In the genomic region with DNA sequence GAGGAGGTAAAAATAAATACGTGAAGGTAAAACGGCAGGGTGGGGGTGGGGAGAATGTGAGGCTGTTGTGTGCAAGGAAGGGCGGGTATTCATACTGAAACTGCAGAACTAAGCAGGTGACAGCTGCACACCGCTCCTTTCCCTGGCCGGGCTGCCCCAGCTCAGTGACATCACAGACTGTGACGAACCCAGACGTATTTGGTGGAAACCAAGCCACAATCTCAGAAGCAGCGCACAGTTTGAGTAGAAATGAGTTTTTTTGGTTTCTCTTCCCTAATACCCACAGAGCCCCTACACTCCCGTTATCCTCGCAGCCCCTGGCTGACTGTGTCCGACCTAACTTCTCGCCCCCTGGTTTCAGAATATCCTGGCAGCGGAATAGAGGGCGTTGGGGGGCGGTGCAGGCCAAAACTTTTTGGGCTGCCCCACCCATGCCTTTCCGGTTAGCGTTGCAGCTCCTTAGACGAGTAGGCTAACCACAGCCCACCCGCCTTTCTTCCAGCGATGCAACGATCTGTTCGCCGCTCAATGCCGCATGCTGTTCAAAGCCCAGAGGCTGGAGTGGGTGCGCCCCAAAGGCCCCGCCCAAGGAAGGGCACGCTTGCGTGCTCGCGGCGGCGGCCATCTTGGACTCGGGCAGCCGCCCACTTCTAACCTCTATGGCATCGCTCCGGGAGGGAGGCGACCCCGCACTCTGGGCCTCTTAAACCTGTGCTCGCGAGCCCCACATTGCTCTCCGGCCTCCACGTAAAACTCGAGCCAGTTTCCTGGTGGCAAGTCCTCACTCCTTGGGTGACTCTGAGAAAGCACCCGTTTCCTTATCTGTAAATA, we compare ENCODE assay signal across 1 cellular context.
A peak's percentile ranks its signal among the peaks of the same experiment; 100 is the strongest.
TF ChIP-seq lines count a peak whose summit lies in the region.

No MANE protein-coding gene starts in this region.

TF ChIP-seq in K562, 482 proteins besides CTCF, POLR2A, EP300 and RAD21 (continued from another document and continues in another):
- peak; percentile 34; the same call in 1 of the 2 replicates for TF ChIP-seq ETV1 (tag; conservative IDR thresholded peaks at IDR 0.05; ENCODE audit: low read depth)
- TF ChIP-seq TEAD1 (CRISPR knock-in tag; IDR thresholded peaks at IDR 0.05): peak in 1 of 2 experiments; percentile 87; a peak in 2 of 4 replicates
- TF ChIP-seq MED1 (CRISPR knock-in tag; IDR thresholded peaks at IDR 0.05; ENCODE audit: borderline replicate concordance): no peak
- peak; percentile 57 for TF ChIP-seq CEBPG (CRISPR knock-in tag; IDR thresholded peaks at IDR 0.05)
- TF ChIP-seq CEBPG (tag; conservative IDR thresholded peaks at IDR 0.05 in 1 of 2, IDR thresholded peaks at IDR 0.05 in 1 of 2): no peak
- TF ChIP-seq WHSC1 (IDR thresholded peaks at IDR 0.05; ENCODE audit: low read length): no peak
- TF ChIP-seq STAT5A (IDR thresholded peaks at IDR 0.05; ENCODE audit: borderline replicate concordance, low read length): no peak
- TF ChIP-seq, protein P1, sequence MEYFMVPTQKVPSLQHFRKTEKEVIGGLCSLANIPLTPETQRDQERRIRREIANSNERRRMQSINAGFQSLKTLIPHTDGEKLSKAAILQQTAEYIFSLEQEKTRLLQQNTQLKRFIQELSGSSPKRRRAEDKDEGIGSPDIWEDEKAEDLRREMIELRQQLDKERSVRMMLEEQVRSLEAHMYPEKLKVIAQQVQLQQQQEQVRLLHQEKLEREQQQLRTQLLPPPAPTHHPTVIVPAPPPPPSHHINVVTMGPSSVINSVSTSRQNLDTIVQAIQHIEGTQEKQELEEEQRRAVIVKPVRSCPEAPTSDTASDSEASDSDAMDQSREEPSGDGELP (CRISPR knock-in tag; IDR thresholded peaks at IDR 0.05; ENCODE audit: borderline replicate concordance): peak; percentile 81
- TF ChIP-seq PCBP1 (IDR thresholded peaks at IDR 0.05; ENCODE audit: low read depth, low read length, poor library complexity, severe bottlenecking): no peak
- TF ChIP-seq, protein P2, sequence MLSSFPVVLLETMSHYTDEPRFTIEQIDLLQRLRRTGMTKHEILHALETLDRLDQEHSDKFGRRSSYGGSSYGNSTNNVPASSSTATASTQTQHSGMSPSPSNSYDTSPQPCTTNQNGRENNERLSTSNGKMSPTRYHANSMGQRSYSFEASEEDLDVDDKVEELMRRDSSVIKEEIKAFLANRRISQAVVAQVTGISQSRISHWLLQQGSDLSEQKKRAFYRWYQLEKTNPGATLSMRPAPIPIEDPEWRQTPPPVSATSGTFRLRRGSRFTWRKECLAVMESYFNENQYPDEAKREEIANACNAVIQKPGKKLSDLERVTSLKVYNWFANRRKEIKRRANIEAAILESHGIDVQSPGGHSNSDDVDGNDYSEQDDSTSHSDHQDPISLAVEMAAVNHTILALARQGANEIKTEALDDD (IDR thresholded peaks at IDR 0.05): no peak
- peak; percentile 78 for TF ChIP-seq DIDO1 (tag; IDR thresholded peaks at IDR 0.05; ENCODE audit: low read depth)
- TF ChIP-seq TCF7 (IDR thresholded peaks at IDR 0.05; ENCODE audit: borderline replicate concordance): peak; percentile 75; the same call in 1 of the 2 replicates
- peak; percentile 54 for TF ChIP-seq RNF2 (IDR thresholded peaks at IDR 0.05)
- TF ChIP-seq TOE1 (IDR thresholded peaks at IDR 0.05; ENCODE audit: borderline replicate concordance): peak; percentile 66; the same call in 1 of the 2 replicates
- no peak for TF ChIP-seq TOE1 (CRISPR knock-in tag; IDR thresholded peaks at IDR 0.05; ENCODE audit: borderline replicate concordance, low read depth)
- TF ChIP-seq ZNF263 (CRISPR knock-in tag; IDR thresholded peaks at IDR 0.05; ENCODE audit: borderline replicate concordance): peak; percentile 59
- peak; percentile 27; the same call in 1 of the 2 replicates for TF ChIP-seq NFIC (IDR thresholded peaks at IDR 0.05)
- TF ChIP-seq, protein P3, sequence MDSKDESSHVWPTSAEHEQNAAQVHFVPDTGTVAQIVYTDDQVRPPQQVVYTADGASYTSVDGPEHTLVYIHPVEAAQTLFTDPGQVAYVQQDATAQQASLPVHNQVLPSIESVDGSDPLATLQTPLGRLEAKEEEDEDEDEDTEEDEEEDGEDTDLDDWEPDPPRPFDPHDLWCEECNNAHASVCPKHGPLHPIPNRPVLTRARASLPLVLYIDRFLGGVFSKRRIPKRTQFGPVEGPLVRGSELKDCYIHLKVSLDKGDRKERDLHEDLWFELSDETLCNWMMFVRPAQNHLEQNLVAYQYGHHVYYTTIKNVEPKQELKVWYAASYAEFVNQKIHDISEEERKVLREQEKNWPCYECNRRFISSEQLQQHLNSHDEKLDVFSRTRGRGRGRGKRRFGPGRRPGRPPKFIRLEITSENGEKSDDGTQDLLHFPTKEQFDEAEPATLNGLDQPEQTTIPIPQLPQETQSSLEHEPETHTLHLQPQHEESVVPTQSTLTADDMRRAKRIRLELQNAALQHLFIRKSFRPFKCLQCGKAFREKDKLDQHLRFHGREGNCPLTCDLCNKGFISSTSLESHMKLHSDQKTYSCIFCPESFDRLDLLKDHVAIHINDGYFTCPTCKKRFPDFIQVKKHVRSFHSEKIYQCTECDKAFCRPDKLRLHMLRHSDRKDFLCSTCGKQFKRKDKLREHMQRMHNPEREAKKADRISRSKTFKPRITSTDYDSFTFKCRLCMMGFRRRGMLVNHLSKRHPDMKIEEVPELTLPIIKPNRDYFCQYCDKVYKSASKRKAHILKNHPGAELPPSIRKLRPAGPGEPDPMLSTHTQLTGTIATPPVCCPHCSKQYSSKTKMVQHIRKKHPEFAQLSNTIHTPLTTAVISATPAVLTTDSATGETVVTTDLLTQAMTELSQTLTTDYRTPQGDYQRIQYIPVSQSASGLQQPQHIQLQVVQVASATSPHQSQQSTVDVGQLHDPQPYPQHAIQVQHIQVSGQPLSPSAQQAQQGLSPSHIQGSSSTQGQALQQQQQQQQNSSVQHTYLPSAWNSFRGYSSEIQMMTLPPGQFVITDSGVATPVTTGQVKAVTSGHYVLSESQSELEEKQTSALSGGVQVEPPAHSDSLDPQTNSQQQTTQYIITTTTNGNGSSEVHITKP (IDR thresholded peaks at IDR 0.05; ENCODE audit: partially characterized antibody): peak; percentile 84
- TF ChIP-seq POLR2G (IDR thresholded peaks at IDR 0.05; ENCODE audit: low read depth, low read length): peak; percentile 88
- 0 out of 2 replicates have a peak, but pooled peaks have one; percentile 3 for TF ChIP-seq SMC3 (conservative IDR thresholded peaks at IDR 0.05; ENCODE audit: insufficient read depth, low read depth, low read length)
- TF ChIP-seq RBFOX2 (IDR thresholded peaks at IDR 0.05; ENCODE audit: low read depth, low read length): peak; percentile 84
- peak in 1 of 2 experiments; percentile 90; a peak in 2 of 4 replicates for TF ChIP-seq HDAC1 (IDR thresholded peaks at IDR 0.05)
- 0 out of 2 replicates have a peak, but pooled peaks have one; percentile 35 for TF ChIP-seq SMARCA4 (IDR thresholded peaks at IDR 0.05)
- peak; percentile 99 to 100 (median 99) for TF ChIP-seq YY1 (IDR thresholded peaks at IDR 0.05; ENCODE audit: borderline replicate concordance in 1 of 3, control insufficient read depth in 1 of 3, extremely low read depth in 1 of 3, insufficient read depth in 3 of 3, insufficient read length in 1 of 3, insufficient replicate concordance in 2 of 3, low read depth in 1 of 3, low read length in 2 of 3)
- TF ChIP-seq, protein P4, sequence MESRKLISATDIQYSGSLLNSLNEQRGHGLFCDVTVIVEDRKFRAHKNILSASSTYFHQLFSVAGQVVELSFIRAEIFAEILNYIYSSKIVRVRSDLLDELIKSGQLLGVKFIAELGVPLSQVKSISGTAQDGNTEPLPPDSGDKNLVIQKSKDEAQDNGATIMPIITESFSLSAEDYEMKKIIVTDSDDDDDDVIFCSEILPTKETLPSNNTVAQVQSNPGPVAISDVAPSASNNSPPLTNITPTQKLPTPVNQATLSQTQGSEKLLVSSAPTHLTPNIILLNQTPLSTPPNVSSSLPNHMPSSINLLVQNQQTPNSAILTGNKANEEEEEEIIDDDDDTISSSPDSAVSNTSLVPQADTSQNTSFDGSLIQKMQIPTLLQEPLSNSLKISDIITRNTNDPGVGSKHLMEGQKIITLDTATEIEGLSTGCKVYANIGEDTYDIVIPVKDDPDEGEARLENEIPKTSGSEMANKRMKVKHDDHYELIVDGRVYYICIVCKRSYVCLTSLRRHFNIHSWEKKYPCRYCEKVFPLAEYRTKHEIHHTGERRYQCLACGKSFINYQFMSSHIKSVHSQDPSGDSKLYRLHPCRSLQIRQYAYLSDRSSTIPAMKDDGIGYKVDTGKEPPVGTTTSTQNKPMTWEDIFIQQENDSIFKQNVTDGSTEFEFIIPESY (CRISPR knock-in tag; IDR thresholded peaks at IDR 0.05): peak; percentile 30; the same call in 1 of the 2 replicates
- TF ChIP-seq, protein P5, sequence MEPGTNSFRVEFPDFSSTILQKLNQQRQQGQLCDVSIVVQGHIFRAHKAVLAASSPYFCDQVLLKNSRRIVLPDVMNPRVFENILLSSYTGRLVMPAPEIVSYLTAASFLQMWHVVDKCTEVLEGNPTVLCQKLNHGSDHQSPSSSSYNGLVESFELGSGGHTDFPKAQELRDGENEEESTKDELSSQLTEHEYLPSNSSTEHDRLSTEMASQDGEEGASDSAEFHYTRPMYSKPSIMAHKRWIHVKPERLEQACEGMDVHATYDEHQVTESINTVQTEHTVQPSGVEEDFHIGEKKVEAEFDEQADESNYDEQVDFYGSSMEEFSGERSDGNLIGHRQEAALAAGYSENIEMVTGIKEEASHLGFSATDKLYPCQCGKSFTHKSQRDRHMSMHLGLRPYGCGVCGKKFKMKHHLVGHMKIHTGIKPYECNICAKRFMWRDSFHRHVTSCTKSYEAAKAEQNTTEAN (CRISPR knock-in tag; IDR thresholded peaks at IDR 0.05): no peak
- TF ChIP-seq CREBBP (IDR thresholded peaks at IDR 0.05; ENCODE audit: low read depth, low read length): no peak
- TF ChIP-seq, protein P6, sequence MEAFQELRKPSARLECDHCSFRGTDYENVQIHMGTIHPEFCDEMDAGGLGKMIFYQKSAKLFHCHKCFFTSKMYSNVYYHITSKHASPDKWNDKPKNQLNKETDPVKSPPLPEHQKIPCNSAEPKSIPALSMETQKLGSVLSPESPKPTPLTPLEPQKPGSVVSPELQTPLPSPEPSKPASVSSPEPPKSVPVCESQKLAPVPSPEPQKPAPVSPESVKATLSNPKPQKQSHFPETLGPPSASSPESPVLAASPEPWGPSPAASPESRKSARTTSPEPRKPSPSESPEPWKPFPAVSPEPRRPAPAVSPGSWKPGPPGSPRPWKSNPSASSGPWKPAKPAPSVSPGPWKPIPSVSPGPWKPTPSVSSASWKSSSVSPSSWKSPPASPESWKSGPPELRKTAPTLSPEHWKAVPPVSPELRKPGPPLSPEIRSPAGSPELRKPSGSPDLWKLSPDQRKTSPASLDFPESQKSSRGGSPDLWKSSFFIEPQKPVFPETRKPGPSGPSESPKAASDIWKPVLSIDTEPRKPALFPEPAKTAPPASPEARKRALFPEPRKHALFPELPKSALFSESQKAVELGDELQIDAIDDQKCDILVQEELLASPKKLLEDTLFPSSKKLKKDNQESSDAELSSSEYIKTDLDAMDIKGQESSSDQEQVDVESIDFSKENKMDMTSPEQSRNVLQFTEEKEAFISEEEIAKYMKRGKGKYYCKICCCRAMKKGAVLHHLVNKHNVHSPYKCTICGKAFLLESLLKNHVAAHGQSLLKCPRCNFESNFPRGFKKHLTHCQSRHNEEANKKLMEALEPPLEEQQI (IDR thresholded peaks at IDR 0.05): no peak
- no peak for TF ChIP-seq RBM39 (optimal IDR thresholded peaks at IDR 0.05; ENCODE audit: low read depth, low read length)
- TF ChIP-seq TAF1 (IDR thresholded peaks at IDR 0.05; ENCODE audit: control insufficient read depth, extremely low read depth, insufficient read depth, low read length, severe bottlenecking): peak; percentile 58
- TF ChIP-seq, protein P7, sequence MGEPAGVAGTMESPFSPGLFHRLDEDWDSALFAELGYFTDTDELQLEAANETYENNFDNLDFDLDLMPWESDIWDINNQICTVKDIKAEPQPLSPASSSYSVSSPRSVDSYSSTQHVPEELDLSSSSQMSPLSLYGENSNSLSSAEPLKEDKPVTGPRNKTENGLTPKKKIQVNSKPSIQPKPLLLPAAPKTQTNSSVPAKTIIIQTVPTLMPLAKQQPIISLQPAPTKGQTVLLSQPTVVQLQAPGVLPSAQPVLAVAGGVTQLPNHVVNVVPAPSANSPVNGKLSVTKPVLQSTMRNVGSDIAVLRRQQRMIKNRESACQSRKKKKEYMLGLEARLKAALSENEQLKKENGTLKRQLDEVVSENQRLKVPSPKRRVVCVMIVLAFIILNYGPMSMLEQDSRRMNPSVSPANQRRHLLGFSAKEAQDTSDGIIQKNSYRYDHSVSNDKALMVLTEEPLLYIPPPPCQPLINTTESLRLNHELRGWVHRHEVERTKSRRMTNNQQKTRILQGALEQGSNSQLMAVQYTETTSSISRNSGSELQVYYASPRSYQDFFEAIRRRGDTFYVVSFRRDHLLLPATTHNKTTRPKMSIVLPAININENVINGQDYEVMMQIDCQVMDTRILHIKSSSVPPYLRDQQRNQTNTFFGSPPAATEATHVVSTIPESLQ (CRISPR knock-in tag; IDR thresholded peaks at IDR 0.05): 0 out of 2 replicates have a peak, but pooled peaks have one; percentile 73
- 0 out of 2 replicates have a peak, but pooled peaks have one; percentile 54 for TF ChIP-seq MTA1 (IDR thresholded peaks at IDR 0.05; ENCODE audit: borderline replicate concordance)
